Comparison of ENCODE assay signal across 14 cellular contexts in the genomic region with DNA sequence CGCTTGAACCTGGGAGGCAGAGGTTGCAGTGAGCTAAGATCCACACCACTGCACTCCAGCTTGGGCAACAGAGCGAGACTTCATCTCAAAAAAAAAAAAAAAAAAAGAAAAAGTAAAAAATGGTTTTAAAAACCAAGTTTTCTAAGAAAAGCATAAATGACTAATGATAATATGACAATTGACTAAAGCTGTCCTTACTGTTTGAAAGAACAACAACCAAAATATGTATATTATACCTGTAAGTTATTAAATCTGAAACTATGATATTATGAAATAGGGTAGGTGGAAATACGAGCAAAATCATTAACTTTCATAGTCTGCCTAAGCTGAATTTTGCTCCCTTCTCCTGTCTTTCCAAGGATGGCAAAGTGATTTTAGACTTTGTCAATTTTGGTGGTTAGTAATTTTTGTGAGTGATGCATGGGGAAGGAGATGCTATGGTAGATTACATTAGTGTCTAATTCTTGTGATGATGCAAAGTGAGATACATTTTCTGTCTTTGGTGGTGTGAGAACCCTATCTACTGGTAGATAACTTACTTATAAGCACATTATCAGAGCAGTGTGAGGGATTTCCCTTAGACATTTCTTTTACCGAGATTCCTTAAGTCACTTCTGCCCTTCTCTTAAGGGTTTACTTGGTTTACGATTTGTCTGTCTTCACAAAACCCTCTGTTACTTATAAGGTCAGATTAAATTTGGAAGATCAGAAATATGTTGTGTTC. TPM values are rescaled to one million over a fixed set of nuclear protein-coding genes. Genes with fewer than 3 reads are reported as not detected.
DNase-seq lines count a peak whose midpoint lies in the region; TF ChIP-seq lines count a peak whose summit lies in the region.
"Had no signal": no experiment of that assay in that cellular context is flagged by ENCODE, and none has a peak within 500 bp of the region (broad histone marks: within the 10 kb centered on the region; RNA-seq: fewer than 3 reads in every experiment).

No MANE protein-coding gene starts in this region.

- no peaks in the 10 kb centered on the region for H3K27me3 Mint-ChIP-seq in CD4-positive, alpha-beta memory T cell
- H3K27me3 Mint-ChIP-seq in brain, result peaks cover 10% of the 10 kb centered on the region
- H3K27me3 Mint-ChIP-seq in neural crest cell (ENCODE audit: low read depth), result no peaks in the 10 kb centered on the region

- no peak for DNase-seq in CD4-positive, alpha-beta memory T cell
- peak; percentile 41 for DNase-seq in Karpas-422
- DNase-seq in neural crest cell (ENCODE audit: low read depth, low spot score), result no peak
- no peak for DNase-seq in GM10266 (ENCODE audit: extremely low spot score)
- DNase-seq in CD1c-positive myeloid dendritic cell (ENCODE audit: extremely low spot score), result no peak
- DNase-seq in cortex of kidney (lab: John Stamatoyannopoulos, UW), result no peak
- DNase-seq in EL, result no peak
- DNase-seq: activated effector memory CD4-positive, alpha-beta T cell treated with Interleukin-2 at 50 U/mL for 16 hours; effector CD8-positive, alpha-beta T cell; hippocampal formation; T-helper 9 cell had no signal

- peaks cover 14% of the 10 kb centered on the region for H4K20me1 ChIP-seq in Karpas-422 (ENCODE audit: insufficient read depth, low read depth, low read length)

- peak overlapping the region; percentile 17 for H3K27ac ChIP-seq in CD4-positive, alpha-beta memory T cell (ENCODE audit: low read depth, low read length)
- H3K27ac ChIP-seq in Karpas-422 (ENCODE audit: low read length), result no peak overlapping the region
- H3K27ac ChIP-seq: HL-60 had no signal

- H3K36me3 Mint-ChIP-seq in CD4-positive, alpha-beta memory T cell, result peaks cover 64 to 78% of the 10 kb centered on the region in 2 donors
- H3K36me3 Mint-ChIP-seq in brain (peaks cover 98% of the 10 kb centered on the region), neural crest cell (ENCODE audit: low read depth) (peaks cover 50% of the 10 kb centered on the region)

- H3K79me2 ChIP-seq in Karpas-422 (ENCODE audit: low read length), result peaks cover 97% of the 10 kb centered on the region

- peaks cover 92% of the 10 kb centered on the region for H3K4me1 ChIP-seq in CD4-positive, alpha-beta memory T cell (ENCODE audit: insufficient read depth, low read length)
- H3K4me1 ChIP-seq in Karpas-422 (ENCODE audit: low read length), result peaks cover 20% of the 10 kb centered on the region

- intact Hi-C loops in CD4-positive, alpha-beta memory T cell (cut with micrococcal nuclease), result no loop called here

- peak overlapping the region; percentile 74 to 98 (median 88) for H3K27ac Mint-ChIP-seq in CD4-positive, alpha-beta memory T cell
- H3K27ac Mint-ChIP-seq in brain (peak overlapping the region in 4 of 5 experiments; percentile 16 to 94 (median 74)), neural crest cell (ENCODE audit: unreplicated experiment) (peak overlapping the region; percentile 65)

- no peak overlapping the region for H3K4me2 ChIP-seq in Karpas-422 (ENCODE audit: low read depth, low read length, poor library complexity, severe bottlenecking)

- no peaks in the 10 kb centered on the region for H3K27me3 ChIP-seq in CD4-positive, alpha-beta memory T cell (ENCODE audit: insufficient read depth, low read length)
- H3K27me3 ChIP-seq in Karpas-422 (ENCODE audit: low read length), result no peaks in the 10 kb centered on the region

- H3K4me3 Mint-ChIP-seq in CD4-positive, alpha-beta memory T cell, result peak overlapping the region; percentile 56 to 88 (median 82)
- H3K4me3 Mint-ChIP-seq in brain (peak overlapping the region; percentile 42 to 83 (median 74)), neural crest cell (peak overlapping the region; percentile 59)
- H3K4me3 Mint-ChIP-seq: CD14-positive monocyte had no signal

- CTCF ChIA-PET in CD4-positive, alpha-beta memory T cell (lab: Charles Lee; ENCODE audit: partially characterized antibody), result interaction anchor here (1.5 to 3.3 kb wide), 5 partner anchors 10 to 81 kb away, joined by 4 to 23 read pairs (median 7); partner anchors contain the start of gene CHD2

- POLR2A ChIA-PET in CD4-positive, alpha-beta memory T cell (lab: Charles Lee; ENCODE audit: partially characterized antibody), result interaction anchor here (0.7 to 22.9 kb wide), 8 partner anchors 8 to 82 kb away, joined by 4 to 1104 read pairs (median 356); partner anchors contain the start of gene CHD2

- peaks cover 58% of the 10 kb centered on the region for H3K36me3 ChIP-seq in CD4-positive, alpha-beta memory T cell (ENCODE audit: insufficient read depth, low read length)
- peaks cover 93% of the 10 kb centered on the region for H3K36me3 ChIP-seq in Karpas-422 (ENCODE audit: insufficient read depth, low read length)

- no peaks in the 10 kb centered on the region for H3K9me2 ChIP-seq in Karpas-422 (replicated peaks; ENCODE audit: insufficient read depth, low read length)

- no peak overlapping the region for H3K9ac ChIP-seq in Karpas-422 (ENCODE audit: low read length)

- TF ChIP-seq CTCF in brain (conservative IDR thresholded peaks at IDR 0.05) (no peak), neural crest cell (conservative IDR thresholded peaks at IDR 0.05) (no peak), GM10266 (IDR thresholded peaks at IDR 0.05; ENCODE audit: control insufficient read depth, insufficient read depth, low read depth, missing control alignments) (no peak)

- peak overlapping the region in 1 of 2 donors; percentile 40 for H3K4me3 ChIP-seq in CD4-positive, alpha-beta memory T cell (ENCODE audit: low read length in 2 of 2)
- no peak overlapping the region for H3K4me3 ChIP-seq in Karpas-422 (ENCODE audit: low read length)

- no peaks in the 10 kb centered on the region for H3K9me3 ChIP-seq in CD4-positive, alpha-beta memory T cell (ENCODE audit: control insufficient read depth in 1 of 2, low read length in 2 of 2)
- H3K9me3 ChIP-seq in Karpas-422 (ENCODE audit: low read length), result no peaks in the 10 kb centered on the region

- no peaks in the 10 kb centered on the region for H3K9me3 Mint-ChIP-seq in CD4-positive, alpha-beta memory T cell
- H3K9me3 Mint-ChIP-seq in brain (peaks cover 0 to 12% (median 5%) of the 10 kb centered on the region in 5 experiments), neural crest cell (no peaks in the 10 kb centered on the region)
- H3K9me3 Mint-ChIP-seq: CD14-positive monocyte had no signal

- H3K4me1 Mint-ChIP-seq in CD4-positive, alpha-beta memory T cell, result peaks cover 48 to 86% (median 58%) of the 10 kb centered on the region in 4 donors
- peaks cover 85% of the 10 kb centered on the region for H3K4me1 Mint-ChIP-seq in brain
- H3K4me1 Mint-ChIP-seq in neural crest cell, result peaks cover 50% of the 10 kb centered on the region

- H2AFZ ChIP-seq in Karpas-422 (ENCODE audit: low read length), result no peak overlapping the region

RNA-seq across cellular contexts. Expression of gene CHD2, which starts 10.6 kb away (rescaled TPM):
- total RNA-seq in CD4-positive, alpha-beta memory T cell, result 100 to 1,000 TPM; 340 to 351 TPM
- polyA plus RNA-seq in CD4-positive, alpha-beta memory T cell, result 100 to 1,000 TPM in 1 of 2 donors, 10 to 100 TPM in 1; 28.4 to 108 TPM
- 22.1 and 37.3 TPM in 2 replicates for total RNA-seq in Karpas-422 (2014; rRNA removed; shearing (Covaris generic); ENCODE audit: low replicate concordance)
- 28.2 TPM for polyA plus RNA-seq in brain (ENCODE audit: insufficient read depth, low read depth, low replicate concordance)
- 93.4 and 103 TPM in 2 replicates for total RNA-seq in neural crest cell
